In genomic region chr6:17984822-17985660, GRCh38 we compare ENCODE assay signal across 12 cellular contexts. TPM values are rescaled to one million over a fixed set of nuclear protein-coding genes. Genes with fewer than 3 reads are reported as not detected.
DNase-seq lines count a peak whose midpoint lies in the region; ATAC-seq and TF ChIP-seq lines count a peak whose summit lies in the region.
"Had no signal": no experiment of that assay in that cellular context is flagged by ENCODE, and none has a peak within 500 bp of the region (broad histone marks: within the 10 kb centered on the region; RNA-seq: fewer than 3 reads in every experiment).

No MANE protein-coding gene starts in this region.

- H3K27me3 ChIP-seq in mesenchymal stem cell (ENCODE audit: control insufficient read depth in 1 of 2, insufficient read depth in 1 of 2, low read length in 2 of 2) (no peaks in the 10 kb centered on the region), transverse colon (no peaks in the 10 kb centered on the region)

- H3K27ac ChIP-seq in mesenchymal stem cell (ENCODE audit: low read length, poor library complexity, severe bottlenecking) (no peak overlapping the region), transverse colon (peak overlapping the region; percentile 83 to 93 (median 92))
- H3K27ac ChIP-seq: 22Rv1 had no signal

- no peak overlapping the region for H2AK5ac ChIP-seq in mesenchymal stem cell (ENCODE audit: low read length, severe bottlenecking)

- no peak for TF ChIP-seq POLR2A in transverse colon (IDR thresholded peaks at IDR 0.05)

- H4K91ac ChIP-seq in mesenchymal stem cell (ENCODE audit: low read length): no peak overlapping the region

- H2BK15ac ChIP-seq in mesenchymal stem cell (ENCODE audit: low read depth, poor library complexity, severe bottlenecking): no peak overlapping the region

- no peak overlapping the region for H3K23ac ChIP-seq in mesenchymal stem cell (ENCODE audit: low read length in 2 of 2)

- peak overlapping the region; percentile 38 for H3K4me2 ChIP-seq in mesenchymal stem cell (ENCODE audit: low read length, poor library complexity, severe bottlenecking)

- in situ Hi-C loops in transverse colon (cut with MboI; ENCODE audit: low pct_ligation_motif_present in 1 of 4, low pct_unique_long_range_greater_than_20kb in 1 of 4, low sequenced_read_pairs in 3 of 4): loop anchor here in 1 of 4 donors (25.0 kb wide), 1 partner anchor 127 kb away; the partner anchor contains the start of gene NHLRC1

- intact Hi-C loops in transverse colon (cut with DNase I; ENCODE audit: low total_unique reads): loop anchor here (5.0 to 10.0 kb wide), 3 partner anchors 50 to 140 kb away; partner anchors contain the start of gene NHLRC1

- no peak overlapping the region for H2AFZ ChIP-seq in mesenchymal stem cell (ENCODE audit: low read depth, low read length)

- no peak overlapping the region for H4K8ac ChIP-seq in mesenchymal stem cell (ENCODE audit: low read length)

- H2BK12ac ChIP-seq in mesenchymal stem cell (ENCODE audit: low read length in 2 of 2): no peak overlapping the region

- no peak for ATAC-seq in HG03520 (IDR thresholded peaks at IDR 0.05; ENCODE audit: unreplicated experiment)

- peaks cover 5% of the 10 kb centered on the region for H3K4me1 ChIP-seq in mesenchymal stem cell (ENCODE audit: control insufficient read depth, insufficient read depth, low read depth, low read length)
- peaks cover 7 to 42% (median 33%) of the 10 kb centered on the region in 4 donors for H3K4me1 ChIP-seq in transverse colon

- no peaks in the 10 kb centered on the region for H3K9me3 ChIP-seq in mesenchymal stem cell (ENCODE audit: control insufficient read depth, low read length)
- H3K9me3 ChIP-seq in transverse colon: no peaks in the 10 kb centered on the region

- no peak for TF ChIP-seq EP300 in transverse colon (IDR thresholded peaks at IDR 0.05; ENCODE audit: low read depth)

- H3K4me3 ChIP-seq in choroid plexus epithelial cell (ENCODE audit: low read depth, low read length) (peak overlapping the region; percentile 40), mesenchymal stem cell (ENCODE audit: insufficient read depth in 1 of 2, low read depth in 1 of 2, low read length in 2 of 2) (peak overlapping the region in 1 of 2 experiments; percentile 89), transverse colon (peak overlapping the region in 3 of 4 donors; percentile 52 to 69 (median 55))

- H3K36me3 ChIP-seq in mesenchymal stem cell (ENCODE audit: control insufficient read depth in 1 of 2, insufficient read depth in 2 of 2, low read depth in 1 of 2, low read length in 2 of 2) (peaks cover 0 to 19% of the 10 kb centered on the region in 2 experiments), transverse colon (no peaks in the 10 kb centered on the region)

- 65% methylated on average over 7 of the region's 11 CpGs for WGBS in mesenchymal stem cell
- WGBS in transverse colon (ENCODE audit: low coverage in 1 of 2), 2 donors: 26 to 32% methylated on average over 8 to 11 of the region's 11 CpGs

- no peak overlapping the region for H3K18ac ChIP-seq in mesenchymal stem cell (ENCODE audit: low read depth in 1 of 2, low read length in 2 of 2)

- TF ChIP-seq CTCF in choroid plexus epithelial cell (conservative IDR thresholded peaks at IDR 0.05; ENCODE audit: low read depth, low read length) (no peak), transverse colon (IDR thresholded peaks at IDR 0.05) (no peak)

- no peak overlapping the region for H3K14ac ChIP-seq in mesenchymal stem cell (ENCODE audit: low read length in 2 of 2)

- peaks cover 12% of the 10 kb centered on the region for H3K79me1 ChIP-seq in mesenchymal stem cell (replicated peaks; ENCODE audit: low read length, poor library complexity, severe bottlenecking)

- H3K9ac ChIP-seq in mesenchymal stem cell (ENCODE audit: low read length): peak overlapping the region; percentile 97

- no peak overlapping the region for H3K4ac ChIP-seq in mesenchymal stem cell (ENCODE audit: low read depth in 1 of 2, low read length in 2 of 2)

- no peak overlapping the region for H2BK120ac ChIP-seq in mesenchymal stem cell (ENCODE audit: low read depth, low read length)

- H2BK5ac ChIP-seq in mesenchymal stem cell (ENCODE audit: low read depth, low read length, poor library complexity, severe bottlenecking): no peak overlapping the region

- peak; percentile 17 for DNase-seq in DMS 273 (lab: John Stamatoyannopoulos, UW; ENCODE audit: unreplicated experiment)
- DNase-seq in DMS 273 treated with DMSO at 0.1 percent for 48 hours (lab: John Stamatoyannopoulos, UW): no peak
- peak; percentile 40 for DNase-seq in choroid plexus epithelial cell (ENCODE audit: low read depth)
- DNase-seq in mesenchymal stem cell: no peak
- no peak for DNase-seq in transverse colon
- DNase-seq in HuH-7 (ENCODE audit: low spot score): no peak
- DNase-seq in dedifferentiated amniotic fluid mesenchymal stem cell (ENCODE audit: extremely low spot score): no peak
- DNase-seq: activated T-cell treated with anti-CD3 and anti-CD28 coated beads, Interleukin-2, amount 50 U/mL, for 48 hours; Kasumi-1; stimulated activated CD4-positive, alpha-beta T cell treated with anti-CD3 and anti-CD28 coated beads, Interleukin-2, amount 100 ng/mL, for 48 hours had no signal

RNA-seq across cellular contexts. Expression of gene KIF13A, which starts 2.4 kb away (rescaled TPM):
- 34.7 TPM for polyA plus RNA-seq in mesenchymal stem cell (2013, experiment 1 of 2)
- polyA plus RNA-seq in mesenchymal stem cell (2013, experiment 2 of 2): 33.3 TPM
- total RNA-seq in transverse colon: 10 to 100 TPM; 36.3 to 47.5 (median 38.1) TPM

Comparison
In these comparisons a context has a peak if more than half of its experiments do, and no peak if none do; other contexts are left out.
1. DNase-seq: peak in DMS 273 (single experiment) and choroid plexus epithelial cell (single experiment); none in DMS 273 treated with DMSO at 0.1 percent for 48 hours (single experiment), mesenchymal stem cell (single experiment), transverse colon (single experiment), HuH-7 (single experiment) and dedifferentiated amniotic fluid mesenchymal stem cell (single experiment).